Comparison of ENCODE assay signal across 1 cellular context in the genomic region with DNA sequence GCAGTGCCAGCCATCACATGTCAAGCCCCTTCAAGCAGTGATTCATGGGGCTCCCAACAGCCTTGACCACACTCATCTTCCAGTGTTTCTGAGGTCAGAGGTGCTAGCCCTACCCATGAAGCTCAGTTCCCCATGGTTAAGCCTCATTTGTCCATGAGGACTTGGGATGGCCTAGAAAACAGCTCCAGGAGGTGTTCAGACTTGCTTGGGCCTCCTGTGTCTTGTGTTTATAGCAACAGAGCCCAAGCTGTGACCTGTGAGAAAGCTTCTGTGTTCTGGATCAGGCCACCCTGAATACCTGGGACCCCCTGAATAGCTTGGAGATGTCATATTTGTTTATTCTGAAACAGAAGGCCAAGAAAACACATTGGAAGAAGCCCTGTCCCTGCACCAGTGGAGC.
TF ChIP-seq lines count a peak whose summit lies in the region.

No MANE protein-coding gene starts in this region.

TF ChIP-seq in IMR-90, 13 proteins besides CTCF, POLR2A, EP300 and RAD21:
- TF ChIP-seq FOS (IDR thresholded peaks at IDR 0.05; ENCODE audit: low read depth, low read length) (no peak), MAFK (IDR thresholded peaks at IDR 0.05; ENCODE audit: low read depth, low read length) (no peak), CHD1 (IDR thresholded peaks at IDR 0.05; ENCODE audit: low read depth, low read length) (no peak), MAZ (IDR thresholded peaks at IDR 0.05; ENCODE audit: borderline replicate concordance, low read depth, low read length) (no peak), NFE2L2 (IDR thresholded peaks at IDR 0.05; ENCODE audit: low read depth, low read length) (no peak), RFX5 (IDR thresholded peaks at IDR 0.05; ENCODE audit: low read depth, low read length) (no peak), BHLHE40 (IDR thresholded peaks at IDR 0.05; ENCODE audit: low read depth, low read length) (no peak)
